In the genomic region with DNA sequence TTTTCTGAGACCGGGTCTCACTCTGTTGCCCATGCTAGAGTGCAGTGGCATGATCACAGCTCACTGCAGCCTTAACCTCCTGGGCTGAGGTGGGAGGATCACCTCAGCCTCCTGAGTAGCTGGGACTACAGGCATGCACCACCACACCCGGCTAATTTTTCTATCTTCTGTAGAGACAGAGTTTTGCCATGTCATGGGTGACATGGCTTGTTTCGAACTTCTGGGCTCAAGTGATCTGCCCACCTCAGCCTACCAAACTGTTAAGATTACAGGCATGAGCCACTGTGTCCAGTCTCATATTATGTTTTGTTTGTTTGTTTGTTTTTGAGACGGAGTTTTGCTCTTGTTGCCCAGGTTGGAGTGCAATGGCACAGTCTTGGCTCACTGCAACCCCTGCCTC, we compare ENCODE assay signal across 1 cellular context. TPM values are rescaled to one million over a fixed set of nuclear protein-coding genes. Genes with fewer than 3 reads are reported as not detected.
"Had no signal": no experiment of that assay in that cellular context is flagged by ENCODE, and none has a peak within 500 bp of the region (broad histone marks: within the 10 kb centered on the region; RNA-seq: fewer than 3 reads in every experiment).

No MANE protein-coding gene starts in this region.

RNA-seq across cellular contexts. Expression of gene B3GALT4, which starts 8.3 kb away (rescaled TPM):
- total RNA-seq: H4 had no signal
